8 cellular contexts compared by ENCODE assay signal in genomic region chr11:69674886-69675714, GRCh38. TPM values are rescaled to one million over a fixed set of nuclear protein-coding genes. Genes with fewer than 3 reads are reported as not detected.
A peak's percentile ranks its signal among the peaks of the same experiment; 100 is the strongest.
DNase-seq lines count a peak whose midpoint lies in the region; ATAC-seq lines count a peak whose summit lies in the region.

TSS of gene LTO1 (minus strand) at chr11:69675353. CDS start at chr11:69675239, 114 bp downstream.

- peak; percentile 92 to 94 (median 92) for DNase-seq in CD4-positive, alpha-beta memory T cell
- DNase-seq in HS-5 (ENCODE audit: low read depth), result peak; percentile 84
- DNase-seq in NOMO-1 (lab: John Stamatoyannopoulos, UW; ENCODE audit: unreplicated experiment in 2 of 2), result peak; percentile 93 to 96
- peak; percentile 92 for DNase-seq in effector CD8-positive, alpha-beta T cell (lab: John Stamatoyannopoulos, UW)
- DNase-seq in lung microvascular endothelial cell (ENCODE audit: low read depth in 2 of 2), result peak; percentile 97 to 98
- DNase-seq in stimulated activated CD4-positive, alpha-beta T cell treated with anti-CD3 and anti-CD28 coated beads, TNF-alpha, amount 100 ng/mL, for 4 hours (ENCODE audit: low read depth in 3 of 3), result peak; percentile 90 to 98 (median 93)

- peaks cover 0 to 2% of the 10 kb centered on the region in 2 donors for H3K27me3 Mint-ChIP-seq in CD4-positive, alpha-beta memory T cell

- H3K4me3 ChIP-seq in CD4-positive, alpha-beta memory T cell (ENCODE audit: low read length in 2 of 2), result peak within 1 kb of the TSS; percentile 59 to 94

- ATAC-seq in GM19463 (IDR thresholded peaks at IDR 0.05; ENCODE audit: unreplicated experiment), result peak; percentile 84

- H3K9me3 Mint-ChIP-seq in CD4-positive, alpha-beta memory T cell, result no peaks in the 10 kb centered on the region

- H3K36me3 Mint-ChIP-seq in CD4-positive, alpha-beta memory T cell, result peaks cover 6 to 22% of the 10 kb centered on the region in 2 donors

- peak within 1 kb of the TSS; percentile 80 for H3K27ac ChIP-seq in CD4-positive, alpha-beta memory T cell (ENCODE audit: low read depth, low read length)

- H3K4me1 ChIP-seq in CD4-positive, alpha-beta memory T cell (ENCODE audit: insufficient read depth, low read length), result peaks cover 40% of the 10 kb centered on the region

- CTCF ChIA-PET in CD4-positive, alpha-beta memory T cell (lab: Charles Lee; ENCODE audit: partially characterized antibody), result interaction anchor here (0.7 to 1.2 kb wide), 2 partner anchors 382 to 521 kb away, joined by 3 read pairs; no protein-coding TSS in a partner anchor
- CTCF ChIA-PET in activated CD8-positive, alpha-beta memory T cell treated with anti-CD3 and anti-CD28 coated beads for 36 hours (lab: Charles Lee), result interaction anchor here (1.3 to 1.6 kb wide), 3 partner anchors 12 to 244 kb away, joined by 3 to 4 read pairs (median 3); no protein-coding TSS in a partner anchor

- peaks cover 14% of the 10 kb centered on the region for H3K36me3 ChIP-seq in CD4-positive, alpha-beta memory T cell (ENCODE audit: insufficient read depth, low read length)

- H3K27me3 ChIP-seq in CD4-positive, alpha-beta memory T cell (ENCODE audit: insufficient read depth, low read length), result no peaks in the 10 kb centered on the region

- H3K27ac Mint-ChIP-seq in CD4-positive, alpha-beta memory T cell, result peak within 1 kb of the TSS; percentile 86 to 97 (median 94)

- H3K4me3 Mint-ChIP-seq in CD4-positive, alpha-beta memory T cell, result peak within 1 kb of the TSS; percentile 91 to 97 (median 94)

- intact Hi-C loops in CD4-positive, alpha-beta memory T cell (cut with micrococcal nuclease), result loop anchor here (5.0 kb wide), 1 partner anchor 527 kb away; the partner anchor contains the start of gene FADD

- peaks cover 14 to 42% (median 31%) of the 10 kb centered on the region in 4 donors for H3K4me1 Mint-ChIP-seq in CD4-positive, alpha-beta memory T cell

- H3K9me3 ChIP-seq in CD4-positive, alpha-beta memory T cell (ENCODE audit: control insufficient read depth in 1 of 2, low read length in 2 of 2), result no peaks in the 10 kb centered on the region

- POLR2A ChIA-PET in CD4-positive, alpha-beta memory T cell (lab: Charles Lee; ENCODE audit: partially characterized antibody), result interaction anchor here (0.7 to 1.9 kb wide), 8 partner anchors 16 to 1790 kb away, joined by 3 to 8 read pairs (median 4); partner anchors contain the start of genes IGHMBP2, MRPL21 and TPCN2
- POLR2A ChIA-PET in activated CD8-positive, alpha-beta memory T cell treated with anti-CD3 and anti-CD28 coated beads for 36 hours (lab: Charles Lee), result interaction anchor here (0.6 to 1.1 kb wide), 3 partner anchors 36 to 836 kb away, joined by 3 to 4 read pairs (median 3); no protein-coding TSS in a partner anchor

RNA-seq across cellular contexts. Expression of gene LTO1, which starts in this region (rescaled TPM):
- 10 to 100 TPM; 60.2 to 63.0 TPM for total RNA-seq in CD4-positive, alpha-beta memory T cell
- 10 to 100 TPM; 13.3 to 18.7 TPM for polyA plus RNA-seq in CD4-positive, alpha-beta memory T cell
- 10 to 100 TPM; 23.6 to 24.8 TPM for total RNA-seq in activated CD8-positive, alpha-beta memory T cell treated with anti-CD3 and anti-CD28 coated beads for 36 hours
- 9.2 and 12.1 TPM in 2 replicates for total RNA-seq in lung microvascular endothelial cell

Comparison
In these comparisons a context has a peak if more than half of its experiments do, and no peak if none do; other contexts are left out.
1. Peak in every context shown above with its lines: DNase-seq, ATAC-seq, H3K4me3 ChIP-seq and H3K27ac ChIP-seq.